8 cellular contexts compared by ENCODE assay signal in the genomic region with DNA sequence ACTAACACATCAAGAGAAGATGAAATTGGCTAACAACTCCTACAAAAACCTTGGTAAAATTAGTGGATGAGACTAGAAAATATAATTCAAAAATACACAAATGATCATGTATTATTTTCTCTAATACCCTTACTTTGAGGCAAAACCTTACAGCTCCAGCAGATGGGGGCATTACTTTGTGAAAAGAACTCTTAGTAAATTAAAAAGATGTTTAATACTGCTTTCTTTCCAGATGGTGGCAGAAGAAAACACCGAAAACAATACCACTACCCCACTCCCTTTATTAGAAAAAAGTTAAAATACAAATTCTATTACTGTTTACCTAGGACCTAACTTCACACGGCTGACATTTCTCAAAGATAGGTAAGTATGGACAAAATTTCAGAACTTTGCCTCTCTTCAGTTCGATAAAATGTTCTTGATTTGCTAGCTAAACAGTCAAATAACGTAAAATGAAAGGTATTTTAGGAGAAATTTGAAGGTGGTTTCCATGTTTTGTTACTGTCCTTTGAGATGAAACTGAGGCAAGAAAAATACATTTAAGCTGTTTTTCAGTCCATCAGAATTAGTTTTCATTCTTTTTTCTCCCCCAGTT. TPM values are rescaled to one million over a fixed set of nuclear protein-coding genes. Genes with fewer than 3 reads are reported as not detected.
DNase-seq lines count a peak whose midpoint lies in the region; ATAC-seq, FAIRE-seq and TF ChIP-seq lines count a peak whose summit lies in the region.

No MANE protein-coding gene starts in this region.

- H3K27ac Mint-ChIP-seq in CD8-positive, alpha-beta T cell = peak overlapping the region; percentile 11

- no TSS peak for BruUV-seq in GM12878 (replicated peaks; lab: Mats Ljungman, UMichigan)

- in situ Hi-C loops in GM12878 (cut with MboI) = loop anchor here (5.0 kb wide), 1 partner anchor 522 kb away; no protein-coding TSS in a partner anchor

- POLR2A ChIA-PET in CD8-positive, alpha-beta T cell (lab: Charles Lee) = no interaction called here
- POLR2A ChIA-PET in GM12878 (lab: Charles Lee) = interaction anchor here (0.7 to 1.6 kb wide), 2 partner anchors 31 to 520 kb away, joined by 5 to 8 read pairs; partner anchors contain the start of genes MBD5 and ORC4

- no peak for TF ChIP-seq POLR2A in GM12878 (IDR thresholded peaks at IDR 0.05; ENCODE audit: low read depth, low read length)

- H4K20me1 ChIP-seq in GM12878 (ENCODE audit: control insufficient read depth, insufficient read depth) = no peaks in the 10 kb centered on the region

- intact Hi-C loops in CD8-positive, alpha-beta T cell (cut with DNase I, micrococcal nuclease) = loop anchor here (1.0 to 10.0 kb wide), 5 partner anchors 211 to 1567 kb away; no protein-coding TSS in a partner anchor
- intact Hi-C loops in GM12878 (cut with micrococcal nuclease; ENCODE audit: unreplicated experiment) = loop anchor here (1.0 to 10.0 kb wide), 6 partner anchors 59 to 1001 kb away; partner anchors contain the start of gene EPC2

- no peak for TF ChIP-seq EP300 in GM12878 (IDR thresholded peaks at IDR 0.05; ENCODE audit: borderline replicate concordance in 1 of 2, control insufficient read depth in 1 of 2, low read depth in 2 of 2, low read length in 2 of 2)

- peak; percentile 92 for ATAC-seq in CD8-positive, alpha-beta T cell
- peak; percentile 91 for ATAC-seq in GM18502 (IDR thresholded peaks at IDR 0.05; ENCODE audit: poor library complexity, unreplicated experiment)
- peak; percentile 83 for ATAC-seq in HG02943 (IDR thresholded peaks at IDR 0.05; ENCODE audit: low read depth, unreplicated experiment)
- ATAC-seq in GM12878 = peak; percentile 91

- peak; percentile 99 for TF ChIP-seq CTCF in CD8-positive, alpha-beta T cell (IDR thresholded peaks at IDR 0.05)
- peak; percentile 47 to 93 (median 64); a peak in 4 of 6 replicates for TF ChIP-seq CTCF in GM12878 (IDR thresholded peaks at IDR 0.05 in 2 of 3, conservative IDR thresholded peaks at IDR 0.05 in 1 of 3; ENCODE audit: control insufficient read depth in 2 of 3, extremely low read depth in 1 of 3, insufficient read depth in 1 of 3, low read depth in 3 of 3, low read length in 3 of 3)

- peaks cover 22% of the 10 kb centered on the region for H3K79me2 ChIP-seq in GM12878 (ENCODE audit: control insufficient read depth, insufficient read depth, low read length)

- no peaks in the 10 kb centered on the region for H3K27me3 Mint-ChIP-seq in CD8-positive, alpha-beta T cell (ENCODE audit: low read depth)

- peaks cover 26% of the 10 kb centered on the region for H3K4me1 Mint-ChIP-seq in CD8-positive, alpha-beta T cell (ENCODE audit: low read depth)

- CTCF ChIA-PET in CD8-positive, alpha-beta T cell (lab: Charles Lee) = interaction anchor here (0.5 to 2.8 kb wide), 25 partner anchors 12 to 1003 kb away, joined by 3 to 35 read pairs (median 3); partner anchors contain the start of genes MBD5 and ORC4
- CTCF ChIA-PET in GM12878 (lab: Yijun Ruan, JAX) = interaction anchor here (0.8 to 9.2 kb wide), 56 partner anchors 9 to 1043 kb away, joined by 3 to 275 read pairs (median 4); partner anchors contain the start of genes MBD5 and ORC4

- peak in 2 of 7 experiments; percentile 29 to 30 for DNase-seq in CD8-positive, alpha-beta T cell
- DNase-seq in NCI-H2196 treated with DMSO at 0.1 percent for 48 hours (lab: John Stamatoyannopoulos, UW; ENCODE audit: unreplicated experiment) (peak; percentile 8), GM12878 (ENCODE audit: low read depth, low spot score) (peak; percentile 31), iris pigment epithelial cell (ENCODE audit: low read depth) (peak; percentile 63), urothelium cell line (ENCODE audit: low spot score) (peak; percentile 32)
- no peak for DNase-seq in stimulated activated CD4-positive, alpha-beta T cell treated with anti-CD3 and anti-CD28 coated beads, Interleukin-2, amount 100 ng/mL, for 24 hours

- no peaks in the 10 kb centered on the region for H3K9me3 Mint-ChIP-seq in CD8-positive, alpha-beta T cell

- TF ChIP-seq RAD21 in GM12878 (IDR thresholded peaks at IDR 0.05; ENCODE audit: insufficient read depth, low read depth, low read length) = peak; percentile 95

- H2AFZ ChIP-seq in GM12878 (ENCODE audit: control insufficient read depth, low read depth, low read length) = no peak overlapping the region

- H3K36me3 ChIP-seq in CD8-positive, alpha-beta T cell (ENCODE audit: insufficient read depth, low read length) = no peaks in the 10 kb centered on the region
- no peaks in the 10 kb centered on the region for H3K36me3 ChIP-seq in GM12878 (ENCODE audit: control insufficient read depth in 2 of 2, insufficient read depth in 2 of 2, low read length in 1 of 2)

- no peaks in the 10 kb centered on the region for H3K27me3 ChIP-seq in CD8-positive, alpha-beta T cell (ENCODE audit: insufficient read depth, low read length)
- H3K27me3 ChIP-seq in GM12878 (replicated peaks in 1 of 2; ENCODE audit: control insufficient read depth in 2 of 2, insufficient read depth in 2 of 2, low read length in 1 of 2) = no peaks in the 10 kb centered on the region

- no peak for FAIRE-seq in GM12878 (lab: Jason Lieb, UNC)
- FAIRE-seq in urothelium cell line (lab: Jason Lieb, UNC) = no peak

- no peak overlapping the region for H3K9ac ChIP-seq in GM12878 (ENCODE audit: control insufficient read depth, insufficient read depth, low read length)

- H3K36me3 Mint-ChIP-seq in CD8-positive, alpha-beta T cell = peaks cover 9% of the 10 kb centered on the region

- H3K4me2 ChIP-seq in GM12878 (ENCODE audit: control insufficient read depth, insufficient read depth) = no peak overlapping the region

- no peaks in the 10 kb centered on the region for H3K9me3 ChIP-seq in CD8-positive, alpha-beta T cell (ENCODE audit: low read length)
- no peaks in the 10 kb centered on the region; the same call in 1 of the 3 replicates for H3K9me3 ChIP-seq in GM12878 (replicated peaks; ENCODE audit: control insufficient read depth, insufficient read depth, low read length)

- SMC1A ChIA-PET in GM12878 (lab: Charles Lee; ENCODE audit: uncharacterized antibody, unreplicated experiment) = interaction anchor here (0.6 to 7.2 kb wide), 50 partner anchors 8 to 825 kb away, joined by 3 to 145 read pairs (median 4); partner anchors contain the start of genes MBD5 and ORC4

- H3K4me3 Mint-ChIP-seq in CD8-positive, alpha-beta T cell = no peak overlapping the region

- H3K4me1 ChIP-seq in CD8-positive, alpha-beta T cell (ENCODE audit: insufficient read depth, low read length) = no peaks in the 10 kb centered on the region
- peaks cover 3% of the 10 kb centered on the region; the same call in 1 of the 2 replicates for H3K4me1 ChIP-seq in GM12878 (ENCODE audit: control insufficient read depth, insufficient read depth, low read length)

- H3K4me3 ChIP-seq in CD8-positive, alpha-beta T cell (ENCODE audit: low read depth, low read length) = no peak overlapping the region
- no peak overlapping the region for H3K4me3 ChIP-seq in GM12878

- RAD21 ChIA-PET in GM12878 (lab: Charles Lee; ENCODE audit: unreplicated experiment) = interaction anchor here (0.6 to 5.1 kb wide), 37 partner anchors 10 to 655 kb away, joined by 3 to 184 read pairs (median 4); partner anchors contain the start of genes MBD5 and ORC4

- 51% methylated on average over 4 of the region's 4 CpGs for WGBS in GM12878 (ENCODE audit: insufficient coverage, insufficient replicate concordance, low lambda C conversion rate, missing lambda C conversion rate)

- H3K27ac ChIP-seq in CD8-positive, alpha-beta T cell (ENCODE audit: low read depth, low read length) = no peak overlapping the region
- H3K27ac ChIP-seq in GM12878 (ENCODE audit: control insufficient read depth, insufficient read depth) = no peak overlapping the region

RNA-seq across cellular contexts. Expression of gene ORC4, which starts 30.6 kb away (rescaled TPM):
- total RNA-seq in CD8-positive, alpha-beta T cell = 10 to 100 TPM; 28.5 to 29.9 TPM
- total RNA-seq in GM12878 (2013; cell fraction: nucleolus; rRNA removed) = 192 and 216 TPM in 2 replicates
- total RNA-seq in GM12878 (2014; rRNA removed) (25.7 and 27.2 TPM in 2 replicates), GM12878 (2014; rRNA removed; fragmentation: Illumina TruSeq; extraction: Trizol) (32.9 and 35.6 TPM in 2 replicates), GM12878 (2021) (36.6 and 38.2 TPM in 2 replicates)
- 6.7 TPM for polyA plus RNA-seq in GM12878 (2011; ENCODE audit: low read depth)
- polyA plus RNA-seq in GM12878 (2011; rRNA removed) (55.9 and 98.2 TPM in 2 replicates), GM12878 (2014; fragmentation: Illumina TruSeq; extraction: Trizol) (56.7 and 74.2 TPM in 2 replicates), GM12878 (2014; fragmentation: Nextera tagmentation; extraction: Ambion mirVana) (10 to 100 TPM; 31.3 to 71.3 TPM), GM12878 (2014; rRNA removed) (32.0 and 48.3 TPM in 2 replicates), GM12878 (2016; fragmentation: Nextera tagmentation; extraction: Ambion mirVana) (10 to 100 TPM; 62.3 to 65.5 TPM)
- polyA plus RNA-seq in GM12878 (2011; cell fraction: cytosol; rRNA removed) = 12.6 and 33.1 TPM in 2 replicates
- polyA plus RNA-seq in GM12878 (2011; cell fraction: nucleus; rRNA removed) = 32.5 and 43.1 TPM in 2 replicates
- polyA plus RNA-seq in GM12878 (2012) = 17.9 and 29.9 TPM in 2 replicates
- 24.7 and 35.3 TPM in 2 replicates for polyA minus RNA-seq in GM12878 (2011; rRNA and poly(A)+ RNA removed)
- 16.2 and 18.5 TPM in 2 replicates for polyA minus RNA-seq in GM12878 (2011; cell fraction: cytosol; rRNA and poly(A)+ RNA removed)
- polyA minus RNA-seq in GM12878 (2011; cell fraction: nucleus; rRNA and poly(A)+ RNA removed) = 45.8 and 75.0 TPM in 2 replicates

RNA-seq across cellular contexts. Expression of gene MBD5, which starts 31.0 kb away (rescaled TPM):
- 10 to 100 TPM; 39.7 to 51.0 TPM for total RNA-seq in CD8-positive, alpha-beta T cell
- total RNA-seq in GM12878 (2013; cell fraction: nucleolus; rRNA removed) = 608 and 633 TPM in 2 replicates
- total RNA-seq in GM12878 (2014; rRNA removed) (23.0 and 24.8 TPM in 2 replicates), GM12878 (2014; rRNA removed; fragmentation: Illumina TruSeq; extraction: Trizol) (27.4 and 34.2 TPM in 2 replicates), GM12878 (2021) (35.5 and 38.0 TPM in 2 replicates)
- 19.0 TPM for polyA plus RNA-seq in GM12878 (2011; ENCODE audit: low read depth)
- polyA plus RNA-seq in GM12878 (2011; rRNA removed) (58.0 and 71.0 TPM in 2 replicates), GM12878 (2014; fragmentation: Illumina TruSeq; extraction: Trizol) (19.1 and 26.5 TPM in 2 replicates), GM12878 (2014; fragmentation: Nextera tagmentation; extraction: Ambion mirVana) (1 to 10 TPM; 7.4 to 9.2 TPM), GM12878 (2014; rRNA removed) (15.8 and 17.7 TPM in 2 replicates), GM12878 (2016; fragmentation: Nextera tagmentation; extraction: Ambion mirVana) (10 to 100 TPM; 19.3 to 23.6 TPM)
- polyA plus RNA-seq in GM12878 (2011; cell fraction: cytosol; rRNA removed) = 23.0 and 24.2 TPM in 2 replicates
- polyA plus RNA-seq in GM12878 (2011; cell fraction: nucleus; rRNA removed) = 63.2 and 80.7 TPM in 2 replicates
- 17.0 and 22.3 TPM in 2 replicates for polyA plus RNA-seq in GM12878 (2012)
- 170 and 171 TPM in 2 replicates for polyA minus RNA-seq in GM12878 (2011; rRNA and poly(A)+ RNA removed)
- polyA minus RNA-seq in GM12878 (2011; cell fraction: cytosol; rRNA and poly(A)+ RNA removed) = 11.1 and 24.5 TPM in 2 replicates
- 432 and 827 TPM in 2 replicates for polyA minus RNA-seq in GM12878 (2011; cell fraction: nucleus; rRNA and poly(A)+ RNA removed)

Comparison
In these comparisons a context has a peak if more than half of its experiments do, and no peak if none do; other contexts are left out.
1. DNase-seq: peak in NCI-H2196 treated with DMSO at 0.1 percent for 48 hours (single experiment), GM12878 (single experiment), iris pigment epithelial cell (single experiment) and urothelium cell line (single experiment); none in stimulated activated CD4-positive, alpha-beta T cell treated with anti-CD3 and anti-CD28 coated beads, Interleukin-2, amount 100 ng/mL, for 24 hours (0 of 2).
2. Peak in every context shown above with its lines, with median percentiles within 50 percentile points of each other: ATAC-seq.